ENCODE assay signal across 8 cellular contexts in the genomic region with DNA sequence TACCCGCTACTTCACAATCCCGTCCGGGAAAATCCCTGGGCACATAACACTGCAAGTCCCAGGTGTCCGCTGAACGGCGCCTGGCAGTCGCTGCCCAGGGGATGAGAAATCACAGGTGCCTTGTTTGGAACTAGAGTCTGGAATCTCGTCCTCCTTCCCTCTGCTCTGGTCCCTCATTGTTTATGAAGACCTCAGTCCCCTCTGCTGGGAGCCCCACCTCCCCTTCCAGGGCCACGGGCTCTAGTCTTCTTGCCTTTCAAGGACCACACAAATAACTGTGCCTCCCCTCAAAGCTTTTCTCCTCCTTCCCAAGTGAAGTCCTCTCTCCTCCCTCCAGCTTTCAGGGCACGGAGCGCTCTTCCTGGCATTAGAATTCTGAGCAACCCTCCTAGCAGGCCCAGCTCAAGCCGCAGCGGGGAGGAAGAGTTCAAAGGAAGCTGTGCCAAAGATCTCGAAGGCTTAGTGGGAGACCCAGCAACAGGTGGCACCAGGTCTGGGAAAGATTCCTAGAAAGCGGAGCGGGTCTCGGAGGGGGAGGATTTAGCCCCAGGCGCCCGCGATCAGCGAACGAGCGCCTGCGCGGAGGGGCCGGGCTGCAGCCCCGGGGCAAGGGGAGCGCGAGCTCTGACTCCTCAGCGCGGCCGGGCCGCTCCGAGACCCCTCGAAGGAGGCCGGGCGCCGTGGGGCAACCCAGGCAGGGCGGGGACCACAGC. TPM values are rescaled to one million over a fixed set of nuclear protein-coding genes. Genes with fewer than 3 reads are reported as not detected.
A peak's percentile ranks its signal among the peaks of the same experiment; 100 is the strongest.
DNase-seq lines count a peak whose midpoint lies in the region; ATAC-seq and TF ChIP-seq lines count a peak whose summit lies in the region.
"Not testable (repeated sequence)": the region's sequence is repeated elsewhere in the genome, so short reads cannot be mapped to it uniquely, and the experiment has no call there.

No MANE protein-coding gene starts in this region.

- H3K27me3 Mint-ChIP-seq in CD4-positive, alpha-beta T cell; activated T-helper 2 cell treated with anti-CD3 and anti-CD28 coated beads, Interferon-gamma antibody, Interleukin-2, Interleukin-4, amounts not matched to agents 10 μg/mL and 5 μg/mL and 100 μg/mL, durations not matched to agents 14 hours and 24 hours and 36 hours (ENCODE audit: low read depth): not testable (repeated sequence)

- H2AK5ac ChIP-seq in mesendoderm (ENCODE audit: low read length): not testable (repeated sequence)

- not testable (repeated sequence) for H4K5ac ChIP-seq in mesendoderm (ENCODE audit: low read length)

- not testable (repeated sequence) for H3K23ac ChIP-seq in mesendoderm (ENCODE audit: low read length)

- H3K27ac ChIP-seq in CD4-positive, alpha-beta T cell (ENCODE audit: low read depth, low read length): peak overlapping the region; percentile 88
- H3K27ac ChIP-seq in mesendoderm (ENCODE audit: low read depth, low read length): peak overlapping the region; percentile 30

- peaks cover 23% of the 10 kb centered on the region for H3K36me3 Mint-ChIP-seq in CD4-positive, alpha-beta T cell (ENCODE audit: low read depth)
- H3K36me3 Mint-ChIP-seq in activated T-helper 2 cell treated with anti-CD3 and anti-CD28 coated beads, Interferon-gamma antibody, Interleukin-2, Interleukin-4, amounts not matched to agents 10 μg/mL and 5 μg/mL and 100 μg/mL, durations not matched to agents 14 hours and 24 hours and 36 hours (ENCODE audit: low read depth): peaks cover 25% of the 10 kb centered on the region

- peak overlapping the region; percentile 97 for H3K4me3 ChIP-seq in NT2/D1 (ENCODE audit: insufficient read length, low read depth)
- H3K4me3 ChIP-seq in mesendoderm (ENCODE audit: low read length): peak overlapping the region; percentile 88

- intact Hi-C loops in CD4-positive, alpha-beta T cell (cut with DNase I, micrococcal nuclease): loop anchor here (1.0 to 10.0 kb wide), 12 partner anchors 29 to 1731 kb away; a partner anchor contains a TSS
- intact Hi-C loops in activated T-helper 2 cell treated with anti-CD3 and anti-CD28 coated beads, Interferon-gamma antibody, Interleukin-2, Interleukin-4, amounts not matched to agents 10 μg/mL and 5 μg/mL and 100 μg/mL, durations not matched to agents 14 hours and 24 hours and 36 hours (cut with micrococcal nuclease): loop anchor here (1.0 to 5.0 kb wide), 6 partner anchors 30 to 266 kb away; a partner anchor contains a TSS

- TF ChIP-seq CTCF in CD4-positive, alpha-beta T cell (IDR thresholded peaks at IDR 0.05): not testable (repeated sequence)

- H3K79me1 ChIP-seq in mesendoderm (ENCODE audit: low read length): not testable (repeated sequence)

- H3K79me2 ChIP-seq in mesendoderm (ENCODE audit: control insufficient read depth, insufficient read depth, low read length): peaks cover 40% of the 10 kb centered on the region

- H3K4me2 ChIP-seq in mesendoderm (ENCODE audit: low read length): peak overlapping the region; percentile 43

- H2BK15ac ChIP-seq in mesendoderm (replicated peaks; ENCODE audit: low read depth): not testable (repeated sequence)

- H3K9me3 ChIP-seq in CD4-positive, alpha-beta T cell (ENCODE audit: control insufficient read depth, low read length); NT2/D1 (ENCODE audit: insufficient read depth, low read length): not testable (repeated sequence)

- WGBS in mesendoderm (ENCODE audit: extremely low coverage, insufficient coverage, low lambda C conversion rate): no CpG with 5 or more reads among the region's 39 CpGs

- not testable (repeated sequence) for H4K8ac ChIP-seq in mesendoderm (ENCODE audit: low read depth, low read length)

- peak overlapping the region; percentile 98 for H3K56ac ChIP-seq in mesendoderm (ENCODE audit: low read length)

- peaks cover 51% of the 10 kb centered on the region for H3K4me1 Mint-ChIP-seq in CD4-positive, alpha-beta T cell (ENCODE audit: low read depth)
- H3K4me1 Mint-ChIP-seq in activated T-helper 2 cell treated with anti-CD3 and anti-CD28 coated beads, Interferon-gamma antibody, Interleukin-2, Interleukin-4, amounts not matched to agents 10 μg/mL and 5 μg/mL and 100 μg/mL, durations not matched to agents 14 hours and 24 hours and 36 hours (ENCODE audit: low read depth): peaks cover 36% of the 10 kb centered on the region

- not testable (repeated sequence) for H3K4me1 ChIP-seq in NT2/D1 (ENCODE audit: insufficient read depth, insufficient read length); mesendoderm (ENCODE audit: control insufficient read depth, low read depth, low read length)

- CTCF ChIA-PET in CD4-positive, alpha-beta T cell (lab: Charles Lee): interaction anchor here (1.0 to 3.6 kb wide), 6 partner anchors 19 to 264 kb away, joined by 4 to 30 read pairs (median 7); a partner anchor contains a TSS

- H3K27ac Mint-ChIP-seq in CD4-positive, alpha-beta T cell: peak overlapping the region; percentile 95
- H3K27ac Mint-ChIP-seq in activated T-helper 2 cell treated with anti-CD3 and anti-CD28 coated beads, Interferon-gamma antibody, Interleukin-2, Interleukin-4, amounts not matched to agents 10 μg/mL and 5 μg/mL and 100 μg/mL, durations not matched to agents 14 hours and 24 hours and 36 hours: peak overlapping the region; percentile 89

- H2BK5ac ChIP-seq in mesendoderm (ENCODE audit: low read length): not testable (repeated sequence)

- peak overlapping the region; percentile 99 for H3K9ac ChIP-seq in NT2/D1 (ENCODE audit: insufficient read length, low read depth)
- H3K9ac ChIP-seq in mesendoderm (ENCODE audit: low read length): peak overlapping the region; percentile 97

- DNase-seq in CD4-positive, alpha-beta T cell: peak in 4 of 10 experiments; percentile 7 to 11 (median 10)
- not testable (repeated sequence) for DNase-seq in NT2/D1 (ENCODE audit: low read depth, low spot score); activated T-helper 2 cell treated with anti-CD3 and anti-CD28 coated beads, Interferon-gamma antibody, Interleukin-2, Interleukin-4, amounts not matched to agents 10 μg/mL and 5 μg/mL and 100 μg/mL, durations not matched to agents 14 hours and 24 hours and 36 hours (ENCODE audit: low spot score)
- peak; percentile 73 for DNase-seq in mesendoderm
- DNase-seq in stimulated activated CD4-positive, alpha-beta T cell treated with anti-CD3 and anti-CD28 coated beads, Interleukin-4, amount 100 ng/mL, for 24 hours: peak; percentile 21

- H3K4me3 Mint-ChIP-seq in CD4-positive, alpha-beta T cell: peak overlapping the region; percentile 96
- peak overlapping the region; percentile 91 for H3K4me3 Mint-ChIP-seq in activated T-helper 2 cell treated with anti-CD3 and anti-CD28 coated beads, Interferon-gamma antibody, Interleukin-2, Interleukin-4, amounts not matched to agents 10 μg/mL and 5 μg/mL and 100 μg/mL, durations not matched to agents 14 hours and 24 hours and 36 hours (ENCODE audit: low read depth)

- peak; percentile 2 for ATAC-seq in CD4-positive, alpha-beta T cell (ENCODE audit: poor library complexity)
- ATAC-seq in GM19467 (IDR thresholded peaks at IDR 0.05; ENCODE audit: unreplicated experiment) (peak; percentile 6), HG03342 (IDR thresholded peaks at IDR 0.05; ENCODE audit: unreplicated experiment) (peak; percentile 13), esophagus mucosa (peak; percentile 26)

- not testable (repeated sequence) for H3K9me3 Mint-ChIP-seq in CD4-positive, alpha-beta T cell; activated T-helper 2 cell treated with anti-CD3 and anti-CD28 coated beads, Interferon-gamma antibody, Interleukin-2, Interleukin-4, amounts not matched to agents 10 μg/mL and 5 μg/mL and 100 μg/mL, durations not matched to agents 14 hours and 24 hours and 36 hours

- peaks cover 20% of the 10 kb centered on the region for H3K36me3 ChIP-seq in NT2/D1 (ENCODE audit: insufficient read depth, insufficient read length, low read length)
- not testable (repeated sequence) for H3K36me3 ChIP-seq in mesendoderm (ENCODE audit: control insufficient read depth, insufficient read depth, low read length)

- H2BK120ac ChIP-seq in mesendoderm (ENCODE audit: low read depth, low read length): not testable (repeated sequence)

- H3K4ac ChIP-seq in mesendoderm (ENCODE audit: low read depth, low read length): peak overlapping the region; percentile 83

- POLR2A ChIA-PET in CD4-positive, alpha-beta T cell (lab: Charles Lee): interaction anchor here (0.7 to 2.8 kb wide), 9 partner anchors 19 to 186 kb away, joined by 3 to 61 read pairs (median 3); a partner anchor contains a TSS

- peak overlapping the region; percentile 57 for H3K18ac ChIP-seq in mesendoderm (ENCODE audit: low read length)

- not testable (repeated sequence) for H3K27me3 ChIP-seq in CD4-positive, alpha-beta T cell (ENCODE audit: control insufficient read depth, insufficient read depth, low read length); NT2/D1 (ENCODE audit: insufficient read depth, insufficient read length); mesendoderm (ENCODE audit: insufficient read depth, low read length, poor library complexity)

RNA-seq across cellular contexts. Expression of a gene that starts 0.9 kb away (rescaled TPM):
- 10 to 100 TPM; 34.3 to 37.8 TPM for total RNA-seq in CD4-positive, alpha-beta T cell
- 35.6 and 39.9 TPM in 2 replicates for total RNA-seq in activated T-helper 2 cell treated with anti-CD3 and anti-CD28 coated beads, Interferon-gamma antibody, Interleukin-2, Interleukin-4, amounts not matched to agents 10 μg/mL and 5 μg/mL and 100 μg/mL, durations not matched to agents 14 hours and 24 hours and 36 hours
- total RNA-seq in esophagus mucosa: 11.1 TPM
- 25.7 TPM for polyA plus RNA-seq in mesendoderm (2013, experiment 1 of 2)
- polyA plus RNA-seq in mesendoderm (2013, experiment 2 of 2): 26.3 TPM

RNA-seq across cellular contexts. Expression of a gene that starts 30.3 kb away (rescaled TPM):
- total RNA-seq in CD4-positive, alpha-beta T cell: 10 to 100 TPM; 23.0 to 25.5 TPM
- total RNA-seq in activated T-helper 2 cell treated with anti-CD3 and anti-CD28 coated beads, Interferon-gamma antibody, Interleukin-2, Interleukin-4, amounts not matched to agents 10 μg/mL and 5 μg/mL and 100 μg/mL, durations not matched to agents 14 hours and 24 hours and 36 hours: 33.5 and 37.5 TPM in 2 replicates
- total RNA-seq in esophagus mucosa: 33.5 TPM
- 101 TPM for polyA plus RNA-seq in mesendoderm (2013, experiment 1 of 2)
- 104 TPM for polyA plus RNA-seq in mesendoderm (2013, experiment 2 of 2)

RNA-seq across cellular contexts. Expression of a gene that starts 31.7 kb away (rescaled TPM):
- not detected for total RNA-seq in CD4-positive, alpha-beta T cell
- total RNA-seq in activated T-helper 2 cell treated with anti-CD3 and anti-CD28 coated beads, Interferon-gamma antibody, Interleukin-2, Interleukin-4, amounts not matched to agents 10 μg/mL and 5 μg/mL and 100 μg/mL, durations not matched to agents 14 hours and 24 hours and 36 hours: not detected in 2 replicates
- 4.6 TPM for total RNA-seq in esophagus mucosa
- 7.2 TPM for polyA plus RNA-seq in mesendoderm (2013, experiment 1 of 2)
- polyA plus RNA-seq in mesendoderm (2013, experiment 2 of 2): 6.5 TPM
